ENCODE assay signal across 8 cellular contexts in genomic region chr14:94342334-94342934, GRCh38. TPM values are rescaled to one million over a fixed set of nuclear protein-coding genes. Genes with fewer than 3 reads are reported as not detected.
A peak's percentile ranks its signal among the peaks of the same experiment; 100 is the strongest.
DNase-seq lines count a peak whose midpoint lies in the region; ATAC-seq and TF ChIP-seq lines count a peak whose summit lies in the region.

No MANE protein-coding gene starts in this region.

- DNase-seq in DMS153 treated with DMSO at 0.1 percent for 48 hours (lab: John Stamatoyannopoulos, UW; ENCODE audit: unreplicated experiment): peak; percentile 29
- DNase-seq in NAMALWA (ENCODE audit: low spot score): peak; percentile 19
- DNase-seq in body of pancreas: peak; percentile 78 to 94 (median 90)
- DNase-seq in left colon: peak; percentile 94 to 96
- DNase-seq in upper lobe of right lung: peak; percentile 78
- DNase-seq in SKM-1 treated with dmso at 0.1 percent for 144 hours (lab: John Stamatoyannopoulos, UW; ENCODE audit: unreplicated experiment): no peak
- no peak for DNase-seq in BE2C

- peak; percentile 90 for ATAC-seq in body of pancreas
- peak; percentile 94 for ATAC-seq in left colon
- peak; percentile 77 for ATAC-seq in upper lobe of right lung
- ATAC-seq in HG02973 (IDR thresholded peaks at IDR 0.05; ENCODE audit: unreplicated experiment): no peak

- intact Hi-C loops in body of pancreas (cut with DNase I): no loop called here
- intact Hi-C loops in left colon (cut with DNase I, micrococcal nuclease): no loop called here
- intact Hi-C loops in upper lobe of right lung (cut with DNase I): no loop called here

- peak overlapping the region; percentile 1 to 71 (median 11) for H3K27ac ChIP-seq in body of pancreas
- H3K27ac ChIP-seq in upper lobe of right lung: no peak overlapping the region

- TF ChIP-seq POLR2A in body of pancreas (IDR thresholded peaks at IDR 0.05): no peak

- H3K27me3 ChIP-seq in body of pancreas (no peaks in the 10 kb centered on the region), upper lobe of right lung (no peaks in the 10 kb centered on the region), BE2C (0 out of 2 replicates have a peak, but pooled peaks cover 5% of the 10 kb centered on the region)

- H3K9me3 ChIP-seq in body of pancreas: no peaks in the 10 kb centered on the region
- no peaks in the 10 kb centered on the region for H3K9me3 ChIP-seq in upper lobe of right lung
- no peaks in the 10 kb centered on the region for H3K9me3 ChIP-seq in BE2C

- TF ChIP-seq CTCF in body of pancreas (IDR thresholded peaks at IDR 0.05): no peak
- no peak for TF ChIP-seq CTCF in upper lobe of right lung (IDR thresholded peaks at IDR 0.05)
- TF ChIP-seq CTCF in BE2C (IDR thresholded peaks at IDR 0.05; ENCODE audit: low read depth, low read length): no peak

- no peak overlapping the region for H3K4me3 ChIP-seq in body of pancreas
- H3K4me3 ChIP-seq in upper lobe of right lung: no peak overlapping the region
- no peak overlapping the region for H3K4me3 ChIP-seq in BE2C (ENCODE audit: low read depth, low read length)

- WGBS in body of pancreas, 2 donors: 23 to 38% methylated on average over 2 of the region's 2 CpGs

- H3K4me1 ChIP-seq in body of pancreas (peaks cover 13% of the 10 kb centered on the region), upper lobe of right lung (peaks cover 12% of the 10 kb centered on the region), BE2C (no peaks in the 10 kb centered on the region)

- H3K36me3 ChIP-seq in body of pancreas (replicated peaks in 1 of 2; ENCODE audit: insufficient read depth in 1 of 2, low read depth in 2 of 2): no peaks in the 10 kb centered on the region
- no peaks in the 10 kb centered on the region for H3K36me3 ChIP-seq in upper lobe of right lung
- no peaks in the 10 kb centered on the region for H3K36me3 ChIP-seq in BE2C

RNA-seq across cellular contexts. Expression of gene SERPINA6, which starts 19.3 kb away (rescaled TPM):
- total RNA-seq in body of pancreas: 10 to 100 TPM in 1 of 2 donors, 1 to 10 TPM in 1; 6.5 to 10.9 TPM
- 1 to 10 TPM; 1.6 to 1.7 TPM for total RNA-seq in left colon
- total RNA-seq in upper lobe of right lung: not detected
- polyA plus RNA-seq in BE2C (2012; ENCODE audit: insufficient read depth, insufficient read length, low read depth): not detected

RNA-seq across cellular contexts. Expression of gene SERPINA2, which starts 24.1 kb away (rescaled TPM):
- total RNA-seq in body of pancreas (not detected), left colon (not detected), upper lobe of right lung (not detected)
- polyA plus RNA-seq in BE2C (2012; ENCODE audit: insufficient read depth, insufficient read length, low read depth): not detected

RNA-seq across cellular contexts. Expression of gene SERPINA1, which starts 46.0 kb away (rescaled TPM):
- total RNA-seq in body of pancreas (10 to 100 TPM; 77.8 to 86.4 TPM), left colon (100 to 1,000 TPM; 185 to 197 TPM), upper lobe of right lung (1,017 TPM)
- not detected for polyA plus RNA-seq in BE2C (2012; ENCODE audit: insufficient read depth, insufficient read length, low read depth)

RNA-seq across cellular contexts. Expression of gene SERPINA10, which starts 49.4 kb away (rescaled TPM):
- total RNA-seq in body of pancreas (1 to 10 TPM in 1 of 2 donors, not detected in 1; 3.0 TPM), left colon (under 1 TPM; 0.18 to 0.31 TPM), upper lobe of right lung (not detected)
- polyA plus RNA-seq in BE2C (2012; ENCODE audit: insufficient read depth, insufficient read length, low read depth): not detected

Comparison
In these comparisons a context has a peak if more than half of its experiments do, and no peak if none do; other contexts are left out.
1. DNase-seq: peak in DMS153 treated with DMSO at 0.1 percent for 48 hours (single experiment), NAMALWA (single experiment), body of pancreas (4 of 4), left colon (2 of 2) and upper lobe of right lung (single experiment); none in SKM-1 treated with dmso at 0.1 percent for 144 hours (single experiment) and BE2C (single experiment).